In genomic region chr13:44373601-44374347, GRCh38 we compare ENCODE assay signal across 1 cellular context.
TF ChIP-seq lines count a peak whose summit lies in the region.

Gene SERP2, plus strand, starts transcription at chr13:44373824. Its CDS starts 202 bp downstream, at chr13:44374026.

TF ChIP-seq in WTC11, 78 proteins besides CTCF, POLR2A, EP300 and RAD21 (continued from another document):
- peak; percentile 38 for TF ChIP-seq FOXK1 (CRISPR knock-in tag; IDR thresholded peaks at IDR 0.05)
- peak; percentile 42 for TF ChIP-seq SP1 (CRISPR knock-in tag; conservative IDR thresholded peaks at IDR 0.05)
- peak; percentile 77; the same call in 1 of the 2 replicates for TF ChIP-seq HMGXB4 (CRISPR knock-in tag; IDR thresholded peaks at IDR 0.05)
- no peak for TF ChIP-seq GRHL2 (CRISPR knock-in tag; IDR thresholded peaks at IDR 0.05; ENCODE audit: insufficient replicate concordance, severe bottlenecking)
- TF ChIP-seq ZNF138 (CRISPR knock-in tag; conservative IDR thresholded peaks at IDR 0.05) = 0 out of 2 replicates have a peak, but pooled peaks have one; percentile 50
- TF ChIP-seq CBFB (CRISPR knock-in tag; IDR thresholded peaks at IDR 0.05; ENCODE audit: low read depth) = 0 out of 2 replicates have a peak, but pooled peaks have one; percentile 16
- peak; percentile 90; the same call in 1 of the 2 replicates for TF ChIP-seq KAT7 (CRISPR knock-in tag; IDR thresholded peaks at IDR 0.05; ENCODE audit: borderline replicate concordance)
- TF ChIP-seq HMGA2 (CRISPR knock-in tag; IDR thresholded peaks at IDR 0.05) = no peak
